ENCODE assay signal across 8 cellular contexts in the genomic region with DNA sequence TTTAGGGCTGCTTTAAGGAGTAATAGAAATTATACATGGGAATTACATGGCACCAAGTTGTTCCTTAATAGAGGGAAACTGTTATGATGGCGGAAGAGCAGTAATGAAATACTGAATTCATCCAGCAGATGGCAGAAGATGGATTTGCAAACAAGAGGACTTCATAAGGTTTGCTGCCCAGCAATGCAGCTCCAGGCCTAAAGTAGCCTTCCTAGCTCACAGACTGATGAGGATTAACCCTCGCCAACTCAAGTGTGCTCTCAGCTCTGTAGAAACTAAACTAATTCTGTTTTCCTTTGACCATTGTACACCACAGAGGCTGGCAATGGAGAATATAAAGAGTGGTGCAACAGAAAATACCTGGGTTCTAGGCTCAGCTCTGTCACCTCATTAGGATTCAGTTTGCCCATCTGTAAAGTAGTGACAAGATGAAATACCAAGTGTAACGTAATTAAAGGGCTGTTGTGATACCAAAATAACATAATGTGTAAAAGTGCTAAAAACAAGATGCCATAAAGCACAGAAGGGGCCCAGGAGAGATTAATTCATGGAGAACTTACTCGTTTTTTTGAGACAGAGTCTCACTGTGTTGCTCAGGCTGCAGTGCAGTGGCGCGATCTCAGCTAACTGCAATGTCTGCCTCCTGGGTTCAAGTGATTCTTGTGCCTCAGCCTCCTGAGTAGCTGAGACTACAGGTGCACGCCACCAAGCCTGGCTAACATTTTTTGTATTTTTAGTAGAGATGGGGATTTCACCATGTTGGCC.
A peak's percentile ranks its signal among the peaks of the same experiment; 100 is the strongest.
DNase-seq lines count a peak whose midpoint lies in the region; TF ChIP-seq lines count a peak whose summit lies in the region.

No MANE protein-coding gene starts in this region.

- TF ChIP-seq CTCF in HFFc6 (IDR thresholded peaks at IDR 0.05) (peak; percentile 92), fibroblast of mammary gland (conservative IDR thresholded peaks at IDR 0.05; ENCODE audit: control insufficient read depth, insufficient read depth, low read depth, low read length) (peak; percentile 79), neural cell (IDR thresholded peaks at IDR 0.05; ENCODE audit: poor library complexity, severe bottlenecking) (peak; percentile 84)

- intact Hi-C loops in activated CD4-positive, alpha-beta memory T cell treated with anti-CD3 and anti-CD28 coated beads for 36 hours (cut with micrococcal nuclease), result loop anchor here (10.0 kb wide), 1 partner anchor 152 kb away; a partner anchor contains a TSS

- no peak overlapping the region for H3K9ac ChIP-seq in neural cell (ENCODE audit: low read length)

- H3K27ac ChIP-seq in neural cell (ENCODE audit: low read length), result no peak overlapping the region

- POLR2A ChIA-PET in activated CD4-positive, alpha-beta memory T cell treated with anti-CD3 and anti-CD28 coated beads for 36 hours (lab: Charles Lee), result no interaction called here
- POLR2A ChIA-PET in activated CD4-positive, alpha-beta memory T cell treated with anti-CD3 and anti-CD28 coated beads, Interleukin-2, amount 10 ng/mL, durations not matched to agents 7 days and 5 days (lab: Charles Lee), result interaction anchor here (1.2 kb wide), 1 partner anchor 227 kb away, joined by 4 read pairs; no protein-coding TSS in a partner anchor

- no peaks in the 10 kb centered on the region for H3K27me3 ChIP-seq in neural cell (ENCODE audit: insufficient read depth, low read depth, low read length)

- H3K4me2 ChIP-seq in neural cell (ENCODE audit: low read length), result no peak overlapping the region

- H3K27ac Mint-ChIP-seq in activated CD4-positive, alpha-beta memory T cell treated with anti-CD3 and anti-CD28 coated beads for 36 hours, result no peak overlapping the region
- no peak overlapping the region for H3K27ac Mint-ChIP-seq in activated CD4-positive, alpha-beta memory T cell treated with anti-CD3 and anti-CD28 coated beads, Interleukin-2, amount 10 ng/mL, durations not matched to agents 7 days and 5 days
- no peak overlapping the region for H3K27ac Mint-ChIP-seq in HFFc6

- H3K36me3 Mint-ChIP-seq in activated CD4-positive, alpha-beta memory T cell treated with anti-CD3 and anti-CD28 coated beads for 36 hours, result no peaks in the 10 kb centered on the region
- no peaks in the 10 kb centered on the region for H3K36me3 Mint-ChIP-seq in activated CD4-positive, alpha-beta memory T cell treated with anti-CD3 and anti-CD28 coated beads, Interleukin-2, amount 10 ng/mL, durations not matched to agents 7 days and 5 days (ENCODE audit: low read depth)
- no peaks in the 10 kb centered on the region for H3K36me3 Mint-ChIP-seq in HFFc6 (ENCODE audit: low read depth)

- no peak overlapping the region for H2AFZ ChIP-seq in neural cell (ENCODE audit: low read depth, low read length)

- H3K9me2 ChIP-seq in neural cell (ENCODE audit: insufficient read depth, low read length), result no peaks in the 10 kb centered on the region

- H3K9me3 ChIP-seq in neural cell (ENCODE audit: low read length), result no peaks in the 10 kb centered on the region

- TF ChIP-seq EP300 in neural cell (conservative IDR thresholded peaks at IDR 0.05; ENCODE audit: poor library complexity, severe bottlenecking), result no peak

- H3K9me3 Mint-ChIP-seq in activated CD4-positive, alpha-beta memory T cell treated with anti-CD3 and anti-CD28 coated beads for 36 hours, result peaks cover 2% of the 10 kb centered on the region
- peaks cover 6% of the 10 kb centered on the region for H3K9me3 Mint-ChIP-seq in activated CD4-positive, alpha-beta memory T cell treated with anti-CD3 and anti-CD28 coated beads, Interleukin-2, amount 10 ng/mL, durations not matched to agents 7 days and 5 days
- H3K9me3 Mint-ChIP-seq in HFFc6, result no peaks in the 10 kb centered on the region

- peak; percentile 85 for TF ChIP-seq RAD21 in neural cell (conservative IDR thresholded peaks at IDR 0.05)

- no peaks in the 10 kb centered on the region for H3F3A ChIP-seq in neural cell (ENCODE audit: insufficient read depth, low read length, poor library complexity, severe bottlenecking)

- no peaks in the 10 kb centered on the region for H4K20me1 ChIP-seq in neural cell (ENCODE audit: insufficient read depth)

- H3K36me3 ChIP-seq in neural cell (ENCODE audit: insufficient read depth, low read length), result no peaks in the 10 kb centered on the region

- CTCF ChIA-PET in activated CD4-positive, alpha-beta memory T cell treated with anti-CD3 and anti-CD28 coated beads for 36 hours (lab: Charles Lee), result interaction anchor here (0.6 to 7.8 kb wide), 21 partner anchors 8 to 587 kb away, joined by 3 to 154 read pairs (median 3); no protein-coding TSS in a partner anchor
- CTCF ChIA-PET in activated CD4-positive, alpha-beta memory T cell treated with anti-CD3 and anti-CD28 coated beads, Interleukin-2, amount 10 ng/mL, durations not matched to agents 7 days and 5 days (lab: Charles Lee), result interaction anchor here (0.9 to 4.8 kb wide), 9 partner anchors 8 to 234 kb away, joined by 3 to 61 read pairs (median 4); no protein-coding TSS in a partner anchor

- no peaks in the 10 kb centered on the region for H3K79me2 ChIP-seq in neural cell (replicated peaks; ENCODE audit: insufficient read depth, low read length)

- H3K4me3 Mint-ChIP-seq in activated CD4-positive, alpha-beta memory T cell treated with anti-CD3 and anti-CD28 coated beads for 36 hours, result no peak overlapping the region
- no peak overlapping the region for H3K4me3 Mint-ChIP-seq in activated CD4-positive, alpha-beta memory T cell treated with anti-CD3 and anti-CD28 coated beads, Interleukin-2, amount 10 ng/mL, durations not matched to agents 7 days and 5 days
- H3K4me3 Mint-ChIP-seq in HFFc6, result no peak overlapping the region

- H3K4me3 ChIP-seq in fibroblast of mammary gland (ENCODE audit: control insufficient read depth, low read depth, low read length) (no peak overlapping the region), neural cell (ENCODE audit: low read length) (no peak overlapping the region)

- peak; percentile 10 for DNase-seq in activated CD4-positive, alpha-beta memory T cell treated with anti-CD3 and anti-CD28 coated beads for 36 hours
- no peak for DNase-seq in activated CD4-positive, alpha-beta memory T cell treated with anti-CD3 and anti-CD28 coated beads, Interleukin-2, amount 10 ng/mL, durations not matched to agents 7 days and 5 days
- DNase-seq in HFFc6 (peak; percentile 78), NCI-H128 (lab: John Stamatoyannopoulos, UW; ENCODE audit: unreplicated experiment) (peak; percentile 39), SKM-1 (lab: John Stamatoyannopoulos, UW; ENCODE audit: unreplicated experiment) (peak; percentile 71), fibroblast of mammary gland (ENCODE audit: low read depth) (peak; percentile 87), T-helper 9 cell (no peak)

- H3K27me3 Mint-ChIP-seq in activated CD4-positive, alpha-beta memory T cell treated with anti-CD3 and anti-CD28 coated beads for 36 hours, result peaks cover 6% of the 10 kb centered on the region
- H3K27me3 Mint-ChIP-seq in activated CD4-positive, alpha-beta memory T cell treated with anti-CD3 and anti-CD28 coated beads, Interleukin-2, amount 10 ng/mL, durations not matched to agents 7 days and 5 days, result peaks cover 5% of the 10 kb centered on the region
- no peaks in the 10 kb centered on the region for H3K27me3 Mint-ChIP-seq in HFFc6 (ENCODE audit: insufficient read depth)

- no peaks in the 10 kb centered on the region for H3K4me1 Mint-ChIP-seq in activated CD4-positive, alpha-beta memory T cell treated with anti-CD3 and anti-CD28 coated beads for 36 hours (ENCODE audit: low read depth)
- peaks cover 6% of the 10 kb centered on the region for H3K4me1 Mint-ChIP-seq in activated CD4-positive, alpha-beta memory T cell treated with anti-CD3 and anti-CD28 coated beads, Interleukin-2, amount 10 ng/mL, durations not matched to agents 7 days and 5 days
- H3K4me1 Mint-ChIP-seq in HFFc6 (ENCODE audit: low read depth), result peaks cover 38% of the 10 kb centered on the region

TF ChIP-seq in neural cell, 6 proteins besides CTCF, POLR2A, EP300 and RAD21:
- TF ChIP-seq EZH2 (IDR thresholded peaks at IDR 0.05; ENCODE audit: borderline replicate concordance, insufficient read depth, low read length, poor library complexity, severe bottlenecking), result no peak
- peak; percentile 93 for TF ChIP-seq SMC3 (conservative IDR thresholded peaks at IDR 0.05; ENCODE audit: poor library complexity)
- TF ChIP-seq TAF1 (IDR thresholded peaks at IDR 0.05; ENCODE audit: low read depth), result no peak

Comparison
In these comparisons a context has a peak if more than half of its experiments do, and no peak if none do; other contexts are left out.
1. DNase-seq: peak in activated CD4-positive, alpha-beta memory T cell treated with anti-CD3 and anti-CD28 coated beads for 36 hours (single experiment), HFFc6 (single experiment), NCI-H128 (single experiment), SKM-1 (single experiment) and fibroblast of mammary gland (single experiment); none in activated CD4-positive, alpha-beta memory T cell treated with anti-CD3 and anti-CD28 coated beads, Interleukin-2, amount 10 ng/mL, durations not matched to agents 7 days and 5 days (single experiment) and T-helper 9 cell (single experiment).
2. Peak in every context shown above with its lines, with median percentiles within 50 percentile points of each other: CTCF ChIP-seq.